In genomic region chr5:177393206-177393765, GRCh38 we compare ENCODE assay signal across 20 cellular contexts. TPM values are rescaled to one million over a fixed set of nuclear protein-coding genes. Genes with fewer than 3 reads are reported as not detected.
DNase-seq lines count a peak whose midpoint lies in the region; ATAC-seq, FAIRE-seq and TF ChIP-seq lines count a peak whose summit lies in the region.
"Had no signal": no experiment of that assay in that cellular context is flagged by ENCODE, and none has a peak within 500 bp of the region (broad histone marks: within the 10 kb centered on the region; RNA-seq: fewer than 3 reads in every experiment).

No MANE protein-coding gene starts in this region.

- peaks cover 22% of the 10 kb centered on the region for H3K4me1 ChIP-seq in GM12878 (ENCODE audit: control insufficient read depth, insufficient read depth, low read length)
- H3K4me1 ChIP-seq: pancreas had no signal

- no peaks in the 10 kb centered on the region for H3K27me3 ChIP-seq in GM12878 (replicated peaks in 1 of 2; ENCODE audit: control insufficient read depth in 2 of 2, insufficient read depth in 2 of 2, low read length in 1 of 2)
- peaks cover 11% of the 10 kb centered on the region for H3K27me3 ChIP-seq in H7 (ENCODE audit: control insufficient read depth, insufficient read depth, low read length)
- H3K27me3 ChIP-seq: pancreas, upper lobe of left lung had no signal

- RAD21 ChIA-PET in GM12878 (lab: Charles Lee; ENCODE audit: unreplicated experiment) = interaction anchor here (0.8 to 6.2 kb wide), 6 partner anchors 9 to 84 kb away, joined by 3 to 108 read pairs (median 7); no protein-coding TSS in a partner anchor

- H3K27me3 Mint-ChIP-seq in activated naive CD4-positive, alpha-beta T cell treated with anti-CD3 and anti-CD28 coated beads, Interleukin-2, amount 10 ng/mL, durations not matched to agents 7 days and 5 days = peaks cover 67% of the 10 kb centered on the region

- no peaks in the 10 kb centered on the region for H3K36me3 Mint-ChIP-seq in activated naive CD4-positive, alpha-beta T cell treated with anti-CD3 and anti-CD28 coated beads, Interleukin-2, amount 10 ng/mL, durations not matched to agents 7 days and 5 days

- H3K9ac ChIP-seq in GM12878 (ENCODE audit: control insufficient read depth, insufficient read depth, low read length) = no peak overlapping the region

- no peaks in the 10 kb centered on the region for H4K20me1 ChIP-seq in GM12878 (ENCODE audit: control insufficient read depth, insufficient read depth)

- POLR2A ChIA-PET in GM12878 (lab: Charles Lee) = interaction anchor here (1.0 to 6.0 kb wide), 6 partner anchors 10 to 116 kb away, joined by 3 to 56 read pairs (median 4); partner anchors contain the start of gene GRK6

- H3K79me2 ChIP-seq in GM12878 (ENCODE audit: control insufficient read depth, insufficient read depth, low read length) = no peaks in the 10 kb centered on the region

- DNase-seq in AML-193 (lab: John Stamatoyannopoulos, UW) (peak; percentile 54 to 57), Kasumi-1 (lab: John Stamatoyannopoulos, UW) (peak; percentile 61 to 64), GM12878 (ENCODE audit: low read depth, low spot score) (no peak), H7 (no peak), Right ventricle myocardium superior (no peak)
- no peak for DNase-seq in activated naive CD4-positive, alpha-beta T cell treated with anti-CD3 and anti-CD28 coated beads, Interleukin-2, amount 10 ng/mL, durations not matched to agents 7 days and 5 days
- DNase-seq: ACHN; activated CD8-positive, alpha-beta memory T cell treated with anti-CD3 and anti-CD28 coated beads for 24 hours; DMS79 treated with DMSO at 0.1 percent for 48 hours; lower lobe of right lung; NCI-H1694 treated with DMSO at 0.1 percent for 48 hours; NCI-H446; pancreas; sigmoid colon; stomach; upper lobe of left lung had no signal

- no peak overlapping the region for H3K4me2 ChIP-seq in GM12878 (ENCODE audit: control insufficient read depth, insufficient read depth)

- SMC1A ChIA-PET in GM12878 (lab: Charles Lee; ENCODE audit: uncharacterized antibody, unreplicated experiment) = interaction anchor here (0.6 to 5.2 kb wide), 8 partner anchors 10 to 109 kb away, joined by 3 to 97 read pairs (median 4); partner anchors contain the start of gene PFN3

- no peak overlapping the region for H3K4me3 ChIP-seq in GM12878
- H3K4me3 ChIP-seq in H7 (ENCODE audit: insufficient read depth, low read depth, low read length) = no peak overlapping the region
- H3K4me3 ChIP-seq: coronary artery, lower lobe of right lung, pancreas, sigmoid colon, stomach, upper lobe of left lung had no signal

- peaks cover 36% of the 10 kb centered on the region for H3K4me1 Mint-ChIP-seq in activated naive CD4-positive, alpha-beta T cell treated with anti-CD3 and anti-CD28 coated beads, Interleukin-2, amount 10 ng/mL, durations not matched to agents 7 days and 5 days

- no peak for TF ChIP-seq CTCF in GM12878 (IDR thresholded peaks at IDR 0.05 in 2 of 3, conservative IDR thresholded peaks at IDR 0.05 in 1 of 3; ENCODE audit: control insufficient read depth in 2 of 3, extremely low read depth in 1 of 3, insufficient read depth in 1 of 3, low read depth in 3 of 3, low read length in 3 of 3)

- no peak overlapping the region for H2AFZ ChIP-seq in GM12878 (ENCODE audit: control insufficient read depth, low read depth, low read length)

- CTCF ChIA-PET in GM12878 (lab: Yijun Ruan, JAX) = interaction anchor here (0.6 to 8.4 kb wide), 14 partner anchors 9 to 670 kb away, joined by 3 to 240 read pairs (median 4); partner anchors contain the start of genes MXD3, PFN3 and SLC34A1
- CTCF ChIA-PET in activated naive CD4-positive, alpha-beta T cell treated with anti-CD3 and anti-CD28 coated beads, Interleukin-2, amount 10 ng/mL, durations not matched to agents 7 days and 5 days (lab: Charles Lee) = interaction anchor here (1.3 to 8.9 kb wide), 5 partner anchors 10 to 107 kb away, joined by 4 to 177 read pairs (median 114); partner anchors contain the start of genes PDLIM7 and PFN3

- H3K9me3 Mint-ChIP-seq in activated naive CD4-positive, alpha-beta T cell treated with anti-CD3 and anti-CD28 coated beads, Interleukin-2, amount 10 ng/mL, durations not matched to agents 7 days and 5 days = no peaks in the 10 kb centered on the region

- ATAC-seq in GM12878 (no peak), Right ventricle myocardium superior (ENCODE audit: poor library complexity) (no peak)
- ATAC-seq: lower lobe of right lung, pancreas had no signal

- H3K27ac ChIP-seq in GM12878 (ENCODE audit: control insufficient read depth, insufficient read depth) = no peak overlapping the region
- H3K27ac ChIP-seq: coronary artery, lower lobe of right lung, pancreas, sigmoid colon, stomach, upper lobe of left lung had no signal

- BruUV-seq in GM12878 (replicated peaks; lab: Mats Ljungman, UMichigan) = no TSS peak

- H3K4me3 Mint-ChIP-seq in activated naive CD4-positive, alpha-beta T cell treated with anti-CD3 and anti-CD28 coated beads, Interleukin-2, amount 10 ng/mL, durations not matched to agents 7 days and 5 days = no peak overlapping the region

- in situ Hi-C loops in GM12878 (cut with MboI) = loop anchor here (25.0 kb wide), 1 partner anchor 1356 kb away; no protein-coding TSS in a partner anchor

- TF ChIP-seq RAD21 in GM12878 (IDR thresholded peaks at IDR 0.05; ENCODE audit: insufficient read depth, low read depth, low read length) = no peak

- H3K27ac Mint-ChIP-seq in activated naive CD4-positive, alpha-beta T cell treated with anti-CD3 and anti-CD28 coated beads, Interleukin-2, amount 10 ng/mL, durations not matched to agents 7 days and 5 days = no peak overlapping the region

- no peak for TF ChIP-seq EP300 in GM12878 (IDR thresholded peaks at IDR 0.05; ENCODE audit: borderline replicate concordance in 1 of 2, control insufficient read depth in 1 of 2, low read depth in 2 of 2, low read length in 2 of 2)

- 67% methylated on average over 1 of the region's 1 CpG for WGBS in GM12878 (ENCODE audit: insufficient coverage, insufficient replicate concordance, low lambda C conversion rate, missing lambda C conversion rate)

- no peak for FAIRE-seq in GM12878 (lab: Jason Lieb, UNC)
- FAIRE-seq: HTR-8/SVneo, pancreas had no signal

- intact Hi-C loops in GM12878 (cut with micrococcal nuclease; ENCODE audit: unreplicated experiment) (loop anchor here (5.0 kb wide), 1 partner anchor 199 kb away; the partner anchor contains the start of gene TMED9), Right ventricle myocardium superior (cut with DNase I) (no loop called here)

- H3K36me3 ChIP-seq in GM12878 (ENCODE audit: control insufficient read depth in 2 of 2, insufficient read depth in 2 of 2, low read length in 1 of 2) (no peaks in the 10 kb centered on the region), H7 (replicated peaks; ENCODE audit: control insufficient read depth, insufficient read depth, low read length) (no peaks in the 10 kb centered on the region)
- H3K36me3 ChIP-seq: lower lobe of right lung, pancreas, sigmoid colon, stomach, upper lobe of left lung had no signal

- no peaks in the 10 kb centered on the region for H3K9me3 ChIP-seq in GM12878 (replicated peaks; ENCODE audit: control insufficient read depth, insufficient read depth, low read length)
- H3K9me3 ChIP-seq: lower lobe of right lung, pancreas, sigmoid colon, stomach, upper lobe of left lung had no signal

- TF ChIP-seq POLR2A in GM12878 (IDR thresholded peaks at IDR 0.05; ENCODE audit: low read depth, low read length) = no peak

RNA-seq across cellular contexts. Expression of gene PFN3, which starts 7.2 kb away (rescaled TPM):
- 2.1 TPM in 1 of 2 replicates, not detected in the other for total RNA-seq in GM12878 (2013; cell fraction: nucleolus; rRNA removed)
- not detected in 2 replicates for total RNA-seq in GM12878 (2014; rRNA removed)
- total RNA-seq in GM12878 (2014; rRNA removed; fragmentation: Illumina TruSeq; extraction: Trizol) = not detected in 2 replicates
- not detected in 2 replicates for total RNA-seq in GM12878 (2021)
- not detected for polyA plus RNA-seq in GM12878 (2011; ENCODE audit: low read depth)
- not detected in 2 replicates for polyA plus RNA-seq in GM12878 (2011; rRNA removed)
- not detected in 2 replicates for polyA plus RNA-seq in GM12878 (2011; cell fraction: cytosol; rRNA removed)
- polyA plus RNA-seq in GM12878 (2011; cell fraction: nucleus; rRNA removed) = not detected in 2 replicates
- not detected in 2 replicates for polyA plus RNA-seq in GM12878 (2012)
- polyA plus RNA-seq in GM12878 (2014; fragmentation: Illumina TruSeq; extraction: Trizol) = not detected in 2 replicates
- polyA plus RNA-seq in GM12878 (2014; fragmentation: Nextera tagmentation; extraction: Ambion mirVana) = not detected
- polyA plus RNA-seq in GM12878 (2014; rRNA removed) = not detected in 2 replicates
- polyA plus RNA-seq in GM12878 (2016; fragmentation: Nextera tagmentation; extraction: Ambion mirVana) = not detected
- not detected in 2 replicates for polyA minus RNA-seq in GM12878 (2011; rRNA and poly(A)+ RNA removed)
- not detected in 2 replicates for polyA minus RNA-seq in GM12878 (2011; cell fraction: cytosol; rRNA and poly(A)+ RNA removed)
- not detected in 2 replicates for polyA minus RNA-seq in GM12878 (2011; cell fraction: nucleus; rRNA and poly(A)+ RNA removed)
- not detected in 2 replicates for total RNA-seq in H7 (2014; rRNA removed; shearing (Covaris generic))
- total RNA-seq in Right ventricle myocardium superior = not detected
- total RNA-seq: lower lobe of right lung; myocyte; pancreas; sigmoid colon; stomach; T-helper 1 cell treated with Interleukin-12 subunit alpha and Interleukin-12 subunit beta and Interleukin-4 antibody, amounts not matched to agents 30 ng/mL and 1 ng/mL, for 36 hours; upper lobe of left lung had no signal
- polyA plus RNA-seq: pancreas, sigmoid colon, stomach had no signal

RNA-seq across cellular contexts. Expression of gene SLC34A1, which starts 9.1 kb away (rescaled TPM):
- total RNA-seq in GM12878 (2013; cell fraction: nucleolus; rRNA removed) = 1.7 and 2.1 TPM in 2 replicates
- total RNA-seq in GM12878 (2014; rRNA removed) (0.05 and 0.11 TPM in 2 replicates), GM12878 (2014; rRNA removed; fragmentation: Illumina TruSeq; extraction: Trizol) (0.04 and 0.09 TPM in 2 replicates), GM12878 (2021) (0.05 and 0.10 TPM in 2 replicates), Right ventricle myocardium superior (not detected)
- polyA plus RNA-seq in GM12878 (2011; ENCODE audit: low read depth) = not detected
- polyA plus RNA-seq in GM12878 (2011; rRNA removed) (0.14 TPM in 2 replicates), GM12878 (2014; fragmentation: Illumina TruSeq; extraction: Trizol) (0.03 TPM in 1 of 2 replicates, not detected in the other), GM12878 (2014; fragmentation: Nextera tagmentation; extraction: Ambion mirVana) (not detected), GM12878 (2014; rRNA removed) (0.05 and 0.09 TPM in 2 replicates), GM12878 (2016; fragmentation: Nextera tagmentation; extraction: Ambion mirVana) (under 1 TPM; 0.07 to 0.09 TPM)
- polyA plus RNA-seq in GM12878 (2011; cell fraction: cytosol; rRNA removed) = 0.13 and 0.22 TPM in 2 replicates
- 0.85 and 0.91 TPM in 2 replicates for polyA plus RNA-seq in GM12878 (2011; cell fraction: nucleus; rRNA removed)
- 0.08 and 0.14 TPM in 2 replicates for polyA plus RNA-seq in GM12878 (2012)
- 0.37 and 0.77 TPM in 2 replicates for polyA minus RNA-seq in GM12878 (2011; rRNA and poly(A)+ RNA removed)
- polyA minus RNA-seq in GM12878 (2011; cell fraction: cytosol; rRNA and poly(A)+ RNA removed) = not detected in 2 replicates
- polyA minus RNA-seq in GM12878 (2011; cell fraction: nucleus; rRNA and poly(A)+ RNA removed) = 0.60 and 0.96 TPM in 2 replicates
- total RNA-seq in H7 (2014; rRNA removed; shearing (Covaris generic)) = not detected in 2 replicates
- total RNA-seq: lower lobe of right lung; myocyte; pancreas; sigmoid colon; stomach; T-helper 1 cell treated with Interleukin-12 subunit alpha and Interleukin-12 subunit beta and Interleukin-4 antibody, amounts not matched to agents 30 ng/mL and 1 ng/mL, for 36 hours; upper lobe of left lung had no signal
- polyA plus RNA-seq: pancreas had no signal

RNA-seq across cellular contexts. Expression of gene F12, which starts 16.1 kb away (rescaled TPM):
- total RNA-seq in GM12878 (2013; cell fraction: nucleolus; rRNA removed) = 4.6 and 6.3 TPM in 2 replicates
- total RNA-seq in GM12878 (2014; rRNA removed) (6.9 and 7.1 TPM in 2 replicates), GM12878 (2014; rRNA removed; fragmentation: Illumina TruSeq; extraction: Trizol) (0.49 and 0.74 TPM in 2 replicates), GM12878 (2021) (5.8 and 7.1 TPM in 2 replicates), Right ventricle myocardium superior (not detected)
- 2.0 TPM for polyA plus RNA-seq in GM12878 (2011; ENCODE audit: low read depth)
- polyA plus RNA-seq in GM12878 (2011; rRNA removed) (2.3 and 5.2 TPM in 2 replicates), GM12878 (2014; fragmentation: Illumina TruSeq; extraction: Trizol) (0.25 and 0.82 TPM in 2 replicates), GM12878 (2014; fragmentation: Nextera tagmentation; extraction: Ambion mirVana) (under 1 TPM; 0.50 to 0.82 TPM), GM12878 (2014; rRNA removed) (5.9 and 9.9 TPM in 2 replicates), GM12878 (2016; fragmentation: Nextera tagmentation; extraction: Ambion mirVana) (10 to 100 TPM in 1 of 2 experiments, 1 to 10 TPM in 1; 9.7 to 11.3 TPM)
- 6.7 and 11.9 TPM in 2 replicates for polyA plus RNA-seq in GM12878 (2011; cell fraction: cytosol; rRNA removed)
- 14.0 and 14.8 TPM in 2 replicates for polyA plus RNA-seq in GM12878 (2011; cell fraction: nucleus; rRNA removed)
- polyA plus RNA-seq in GM12878 (2012) = 3.0 and 4.4 TPM in 2 replicates
- polyA minus RNA-seq in GM12878 (2011; rRNA and poly(A)+ RNA removed) = 1.8 and 3.0 TPM in 2 replicates
- 2.9 and 7.5 TPM in 2 replicates for polyA minus RNA-seq in GM12878 (2011; cell fraction: cytosol; rRNA and poly(A)+ RNA removed)
- 2.9 and 3.5 TPM in 2 replicates for polyA minus RNA-seq in GM12878 (2011; cell fraction: nucleus; rRNA and poly(A)+ RNA removed)
- total RNA-seq in H7 (2014; rRNA removed; shearing (Covaris generic)) = 3.2 and 3.7 TPM in 2 replicates

RNA-seq across cellular contexts. Expression of gene GRK6, which starts 33.2 kb away (rescaled TPM):
- total RNA-seq in GM12878 (2013; cell fraction: nucleolus; rRNA removed) = 126 and 167 TPM in 2 replicates
- total RNA-seq in GM12878 (2014; rRNA removed) (82.3 and 90.7 TPM in 2 replicates), GM12878 (2014; rRNA removed; fragmentation: Illumina TruSeq; extraction: Trizol) (43.6 and 46.7 TPM in 2 replicates), GM12878 (2021) (118 and 124 TPM in 2 replicates), Right ventricle myocardium superior (16.0 TPM)
- polyA plus RNA-seq in GM12878 (2011; ENCODE audit: low read depth) = 16.1 TPM
- polyA plus RNA-seq in GM12878 (2011; rRNA removed) (28.1 and 38.1 TPM in 2 replicates), GM12878 (2014; fragmentation: Illumina TruSeq; extraction: Trizol) (8.6 and 31.1 TPM in 2 replicates), GM12878 (2014; fragmentation: Nextera tagmentation; extraction: Ambion mirVana) (1 to 10 TPM in 1 of 2 experiments, under 1 TPM in 1; 0.79 to 2.6 TPM), GM12878 (2014; rRNA removed) (78.2 and 85.5 TPM in 2 replicates), GM12878 (2016; fragmentation: Nextera tagmentation; extraction: Ambion mirVana) (10 to 100 TPM; 13.5 to 45.1 TPM)
- 63.7 and 70.0 TPM in 2 replicates for polyA plus RNA-seq in GM12878 (2011; cell fraction: cytosol; rRNA removed)
- 103 and 138 TPM in 2 replicates for polyA plus RNA-seq in GM12878 (2011; cell fraction: nucleus; rRNA removed)
- polyA plus RNA-seq in GM12878 (2012) = 45.5 and 47.2 TPM in 2 replicates
- polyA minus RNA-seq in GM12878 (2011; rRNA and poly(A)+ RNA removed) = 43.4 and 59.9 TPM in 2 replicates
- 25.1 and 27.3 TPM in 2 replicates for polyA minus RNA-seq in GM12878 (2011; cell fraction: cytosol; rRNA and poly(A)+ RNA removed)
- 71.0 and 116 TPM in 2 replicates for polyA minus RNA-seq in GM12878 (2011; cell fraction: nucleus; rRNA and poly(A)+ RNA removed)
- total RNA-seq in H7 (2014; rRNA removed; shearing (Covaris generic)) = 62.4 and 66.8 TPM in 2 replicates

RNA-seq across cellular contexts. Expression of gene RGS14, which starts 35.6 kb away (rescaled TPM):
- 111 and 131 TPM in 2 replicates for total RNA-seq in GM12878 (2013; cell fraction: nucleolus; rRNA removed)
- total RNA-seq in GM12878 (2014; rRNA removed) = 56.5 and 68.1 TPM in 2 replicates
- 25.1 and 30.4 TPM in 2 replicates for total RNA-seq in GM12878 (2014; rRNA removed; fragmentation: Illumina TruSeq; extraction: Trizol)
- total RNA-seq in GM12878 (2021) = 65.6 and 72.9 TPM in 2 replicates
- 6.4 TPM for polyA plus RNA-seq in GM12878 (2011; ENCODE audit: low read depth)
- 28.8 and 57.1 TPM in 2 replicates for polyA plus RNA-seq in GM12878 (2011; rRNA removed)
- 90.6 and 104 TPM in 2 replicates for polyA plus RNA-seq in GM12878 (2011; cell fraction: cytosol; rRNA removed)
- 281 and 299 TPM in 2 replicates for polyA plus RNA-seq in GM12878 (2011; cell fraction: nucleus; rRNA removed)
- polyA plus RNA-seq in GM12878 (2012) = 30.7 and 40.7 TPM in 2 replicates
- 4.4 and 35.8 TPM in 2 replicates for polyA plus RNA-seq in GM12878 (2014; fragmentation: Illumina TruSeq; extraction: Trizol)
- polyA plus RNA-seq in GM12878 (2014; fragmentation: Nextera tagmentation; extraction: Ambion mirVana) = 1 to 10 TPM in 1 of 2 experiments, under 1 TPM in 1; 0.19 to 1.3 TPM
- polyA plus RNA-seq in GM12878 (2014; rRNA removed) = 88.7 and 91.9 TPM in 2 replicates
- polyA plus RNA-seq in GM12878 (2016; fragmentation: Nextera tagmentation; extraction: Ambion mirVana) = 10 to 100 TPM; 53.6 to 56.0 TPM
- polyA minus RNA-seq in GM12878 (2011; rRNA and poly(A)+ RNA removed) = 40.5 and 82.2 TPM in 2 replicates
- polyA minus RNA-seq in GM12878 (2011; cell fraction: cytosol; rRNA and poly(A)+ RNA removed) = 26.2 and 29.3 TPM in 2 replicates
- 52.3 and 74.0 TPM in 2 replicates for polyA minus RNA-seq in GM12878 (2011; cell fraction: nucleus; rRNA and poly(A)+ RNA removed)
- total RNA-seq in H7 (2014; rRNA removed; shearing (Covaris generic)) = 31.0 and 32.4 TPM in 2 replicates
- total RNA-seq in Right ventricle myocardium superior = 2.4 TPM

Comparison
In these comparisons a context has a peak if more than half of its experiments do, and no peak if none do; other contexts are left out.
1. DNase-seq: peak in AML-193 (2 of 2) and Kasumi-1 (2 of 2); none in GM12878 (single experiment), H7 (single experiment), Right ventricle myocardium superior (single experiment) and activated naive CD4-positive, alpha-beta T cell treated with anti-CD3 and anti-CD28 coated beads, Interleukin-2, amount 10 ng/mL, durations not matched to agents 7 days and 5 days (single experiment).